In the genomic region with DNA sequence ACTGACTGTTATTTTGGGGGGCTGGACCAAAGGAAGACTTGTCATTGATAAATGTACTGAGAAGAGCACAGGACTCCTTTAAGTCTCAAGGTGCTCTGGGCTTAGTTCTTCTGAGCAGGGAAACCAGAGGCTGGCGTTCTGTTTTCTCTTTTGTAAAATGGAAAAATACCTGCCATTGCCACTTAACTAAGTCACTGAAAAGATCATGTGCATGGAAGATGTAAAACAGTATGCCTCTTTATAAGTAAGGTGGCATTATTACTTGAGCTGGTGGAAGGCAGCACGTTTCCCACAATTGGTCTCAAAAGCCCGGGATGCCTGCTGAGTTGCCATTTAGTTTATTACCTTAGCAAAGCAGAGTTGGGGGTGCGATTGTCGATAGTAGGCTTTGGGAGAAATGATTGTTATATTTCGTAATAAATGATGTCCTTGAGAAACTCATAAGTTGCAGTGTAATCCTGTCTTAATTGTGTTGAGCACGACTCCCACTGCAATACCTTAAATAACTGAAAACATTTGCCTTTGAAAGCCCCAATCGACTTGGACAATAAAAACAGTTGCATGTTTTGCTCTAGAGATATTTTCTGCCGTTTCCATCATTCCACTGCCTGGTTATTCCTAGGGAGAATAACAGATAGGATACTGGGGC, we compare ENCODE assay signal across 8 cellular contexts. TPM values are rescaled to one million over a fixed set of nuclear protein-coding genes. Genes with fewer than 3 reads are reported as not detected.
DNase-seq lines count a peak whose midpoint lies in the region; ATAC-seq and TF ChIP-seq lines count a peak whose summit lies in the region.

No MANE protein-coding gene starts in this region.

- H3K4me1 ChIP-seq in BLaER1 treated with 17β-estradiol and CSF1 and Interleukin-3, amounts not matched to agents 10 nM and 100 nM = peaks cover 56 to 60% (median 58%) of the 10 kb centered on the region in 10 experiments

- peak overlapping the region; percentile 95 for H3K4me3 Mint-ChIP-seq in natural killer cell treated with Interleukin-12 subunit alpha and Interleukin-12 subunit beta and Interleukin-15 and Interleukin-18, amount 100 ng/mL, for 72 hours

- no peaks in the 10 kb centered on the region for H3K27me3 ChIP-seq in BLaER1 treated with 17β-estradiol and CSF1 and Interleukin-3, amounts not matched to agents 10 nM and 100 nM
- H3K27me3 ChIP-seq in MG63 = no peaks in the 10 kb centered on the region

- TF ChIP-seq CTCF in coronary artery (IDR thresholded peaks at IDR 0.05) = no peak

- H3K4me1 Mint-ChIP-seq in natural killer cell treated with Interleukin-12 subunit alpha and Interleukin-12 subunit beta and Interleukin-15 and Interleukin-18, amount 100 ng/mL, for 72 hours (ENCODE audit: low read depth in 2 of 2) = peaks cover 56 to 76% of the 10 kb centered on the region in 2 donors

- H3K36me3 Mint-ChIP-seq in natural killer cell treated with Interleukin-12 subunit alpha and Interleukin-12 subunit beta and Interleukin-15 and Interleukin-18, amount 100 ng/mL, for 72 hours = peaks cover 16% of the 10 kb centered on the region

- H3K36me3 ChIP-seq in BLaER1 treated with 17β-estradiol and CSF1 and Interleukin-3, amounts not matched to agents 10 nM and 100 nM = 0 out of 22 replicates have a peak, but pooled peaks cover 0 to 9% (median 0%) of the 10 kb centered on the region in 11 experiments
- no peaks in the 10 kb centered on the region for H3K36me3 ChIP-seq in MG63

- H3K9me3 Mint-ChIP-seq in natural killer cell treated with Interleukin-12 subunit alpha and Interleukin-12 subunit beta and Interleukin-15 and Interleukin-18, amount 100 ng/mL, for 72 hours = no peaks in the 10 kb centered on the region

- ATAC-seq in natural killer cell treated with Interleukin-12 subunit alpha and Interleukin-12 subunit beta and Interleukin-15 and Interleukin-18, amount 100 ng/mL, for 72 hours = no peak
- no peak for ATAC-seq in GM18861 (IDR thresholded peaks at IDR 0.05; ENCODE audit: unreplicated experiment)
- no peak for ATAC-seq in HG02610 (IDR thresholded peaks at IDR 0.05; ENCODE audit: unreplicated experiment)

- no peaks in the 10 kb centered on the region for H3K9me3 ChIP-seq in BLaER1 treated with 17β-estradiol and CSF1 and Interleukin-3, amounts not matched to agents 10 nM and 100 nM (replicated peaks in 1 of 11)
- no peaks in the 10 kb centered on the region for H3K9me3 ChIP-seq in MG63

- peak overlapping the region; percentile 95 to 96 for H3K27ac Mint-ChIP-seq in natural killer cell treated with Interleukin-12 subunit alpha and Interleukin-12 subunit beta and Interleukin-15 and Interleukin-18, amount 100 ng/mL, for 72 hours

- DNase-seq in MG63 (no peak), coronary artery (ENCODE audit: low spot score) (no peak), ecto neural progenitor cell (ENCODE audit: low spot score) (no peak), NOMO-1 treated with DMSO at 0.1 percent for 48 hours (lab: John Stamatoyannopoulos, UW; ENCODE audit: unreplicated experiment) (no peak)
- no peak for DNase-seq in natural killer cell treated with Interleukin-12 subunit alpha and Interleukin-12 subunit beta and Interleukin-15 and Interleukin-18, amount 100 ng/mL, for 72 hours (ENCODE audit: low spot score)

- peak overlapping the region; percentile 80 to 97 (median 86) for H3K4me3 ChIP-seq in BLaER1 treated with 17β-estradiol and CSF1 and Interleukin-3, amounts not matched to agents 10 nM and 100 nM
- H3K4me3 ChIP-seq in MG63 (peak overlapping the region; percentile 57), coronary artery (peak overlapping the region; percentile 86)

- peaks cover 58 to 79% (median 72%) of the 10 kb centered on the region in 11 experiments for H4K20me1 ChIP-seq in BLaER1 treated with 17β-estradiol and CSF1 and Interleukin-3, amounts not matched to agents 10 nM and 100 nM

- peak overlapping the region; percentile 81 to 93 (median 88) for H3K4me2 ChIP-seq in BLaER1 treated with 17β-estradiol and CSF1 and Interleukin-3, amounts not matched to agents 10 nM and 100 nM

- no peaks in the 10 kb centered on the region for H3K27me3 Mint-ChIP-seq in natural killer cell treated with Interleukin-12 subunit alpha and Interleukin-12 subunit beta and Interleukin-15 and Interleukin-18, amount 100 ng/mL, for 72 hours

- peak overlapping the region; percentile 46 to 96 (median 91); a peak in 21 of 22 replicates for H3K9ac ChIP-seq in BLaER1 treated with 17β-estradiol and CSF1 and Interleukin-3, amounts not matched to agents 10 nM and 100 nM

- H3K27ac ChIP-seq in BLaER1 treated with 17β-estradiol and CSF1 and Interleukin-3, amounts not matched to agents 10 nM and 100 nM = peak overlapping the region in 10 of 11 experiments; percentile 59 to 95 (median 79); a peak in 20 of 22 replicates
- H3K27ac ChIP-seq in coronary artery = peak overlapping the region; percentile 87 to 99

RNA-seq across cellular contexts. Expression of a gene that starts 3.6 kb away (rescaled TPM):
- total RNA-seq in MG63 (2014; rRNA removed; shearing (Covaris generic); ENCODE audit: low replicate concordance) = 0.56 and 1.1 TPM in 2 replicates
- 10 to 100 TPM; 28.6 to 34.9 TPM for total RNA-seq in natural killer cell treated with Interleukin-12 subunit alpha and Interleukin-12 subunit beta and Interleukin-15 and Interleukin-18, amount 100 ng/mL, for 72 hours

Comparison
In these comparisons a context has a peak if more than half of its experiments do, and no peak if none do; other contexts are left out.
1. RNA of a gene that starts 3.6 kb away (total RNA-seq): 28.6 to 34.9 TPM in natural killer cell treated with Interleukin-12 subunit alpha and Interleukin-12 subunit beta and Interleukin-15 and Interleukin-18, amount 100 ng/mL, for 72 hours; 0.56 to 1.1 TPM in MG63; every median in the first group is over 10 times any median in the second.
2. Peak in every context shown above with its lines, with median percentiles within 50 percentile points of each other: H3K4me3 ChIP-seq.